19 cellular contexts compared by ENCODE assay signal in the genomic region with DNA sequence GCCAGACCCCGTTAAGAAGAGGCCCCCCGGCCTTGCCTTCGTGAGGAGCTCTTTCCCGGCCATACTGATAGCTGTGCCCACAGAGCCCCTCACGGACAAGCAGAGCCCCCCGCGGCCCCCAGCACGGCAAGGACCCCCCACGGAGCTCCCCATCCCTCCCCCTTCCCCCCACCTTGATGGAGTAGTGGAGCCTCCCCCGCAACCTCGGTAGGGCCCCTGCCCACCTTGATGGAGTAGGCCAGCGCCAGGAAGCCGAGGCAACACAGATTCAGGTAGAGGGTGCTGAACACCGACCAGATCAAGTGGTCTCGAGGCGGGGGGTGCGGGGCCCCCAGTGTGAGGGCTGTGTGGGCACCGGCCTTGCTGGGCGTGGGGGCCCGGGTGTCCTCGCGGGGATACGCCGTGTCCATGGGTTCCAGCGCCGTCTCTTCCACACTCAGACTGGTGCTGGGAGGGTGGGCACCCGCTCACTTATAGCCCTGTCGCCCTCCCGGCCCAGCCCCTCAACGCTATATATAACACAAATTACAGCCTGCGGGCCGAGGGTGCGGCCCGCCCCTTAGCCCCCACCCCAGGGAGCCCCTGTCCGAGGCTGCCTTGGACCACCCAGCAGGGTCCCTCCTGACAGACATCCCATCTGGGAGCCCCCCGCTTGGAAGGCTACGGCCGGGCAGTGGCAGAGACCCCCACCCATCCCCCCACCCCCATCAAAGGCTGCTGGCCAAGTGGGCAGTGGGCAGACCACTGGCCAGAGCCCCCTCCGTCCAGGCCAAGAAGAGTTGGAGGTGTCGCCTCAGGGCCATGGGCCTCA. TPM values are rescaled to one million over a fixed set of nuclear protein-coding genes. Genes with fewer than 3 reads are reported as not detected.
DNase-seq lines count a peak whose midpoint lies in the region; ATAC-seq and TF ChIP-seq lines count a peak whose summit lies in the region.
"Had no signal": no experiment of that assay in that cellular context is flagged by ENCODE, and none has a peak within 500 bp of the region (broad histone marks: within the 10 kb centered on the region; RNA-seq: fewer than 3 reads in every experiment).

A gene (minus strand): TSS at position 446 of the 811 bp plus-strand sequence. CDS start 36 bp downstream, at position 410.

- H3K27ac Mint-ChIP-seq in stimulated activated naive CD8-positive, alpha-beta T cell treated with anti-CD3 and anti-CD28 coated beads, Interleukin-15, amount 100 ng/mL, for 72 hours: peak within 1 kb of the TSS in 1 of 2 donors; percentile 94
- H3K27ac Mint-ChIP-seq in chondrocyte (ENCODE audit: unreplicated experiment): no peak within 1 kb of the TSS

- no peak within 1 kb of the TSS for H3K4me3 ChIP-seq in mucosa of descending colon
- H3K4me3 ChIP-seq: ascending aorta, HAP-1, left lung, SJSA1 had no signal

- peaks cover 19% of the 10 kb centered on the region for H3K27me3 Mint-ChIP-seq in stimulated activated naive CD8-positive, alpha-beta T cell treated with anti-CD3 and anti-CD28 coated beads, Interleukin-15, amount 100 ng/mL, for 72 hours
- no peaks in the 10 kb centered on the region for H3K27me3 Mint-ChIP-seq in chondrocyte (ENCODE audit: low read depth)

- no peaks in the 10 kb centered on the region for H3K36me3 ChIP-seq in mucosa of descending colon (ENCODE audit: low read depth)
- H3K36me3 ChIP-seq: SJSA1 had no signal

- no peaks in the 10 kb centered on the region for H3K9me3 ChIP-seq in mucosa of descending colon
- H3K9me3 ChIP-seq: ascending aorta, HAP-1, left lung, SJSA1 had no signal

- H3K36me3 Mint-ChIP-seq in chondrocyte (ENCODE audit: low read depth): no peaks in the 10 kb centered on the region

- peaks cover 90% of the 10 kb centered on the region for H3K4me1 Mint-ChIP-seq in stimulated activated naive CD8-positive, alpha-beta T cell treated with anti-CD3 and anti-CD28 coated beads, Interleukin-15, amount 100 ng/mL, for 72 hours
- H3K4me1 Mint-ChIP-seq in chondrocyte (ENCODE audit: low read depth): no peaks in the 10 kb centered on the region

- H3K9me3 Mint-ChIP-seq in stimulated activated naive CD8-positive, alpha-beta T cell treated with anti-CD3 and anti-CD28 coated beads, Interleukin-15, amount 100 ng/mL, for 72 hours: no peaks in the 10 kb centered on the region
- no peaks in the 10 kb centered on the region for H3K9me3 Mint-ChIP-seq in chondrocyte (ENCODE audit: low read depth)

- DNase-seq in stimulated activated naive CD8-positive, alpha-beta T cell treated with anti-CD3 and anti-CD28 coated beads, Interleukin-15, amount 100 ng/mL, for 72 hours: peak in 1 of 2 donors; percentile 52
- no peak for DNase-seq in stimulated activated naive CD8-positive, alpha-beta T cell treated with anti-CD3 and anti-CD28 coated beads, Interleukin-15, Interleukin-2, amounts not matched to agents 100 U/mL and 50 U/mL, for 24 hours
- DNase-seq in chondrocyte (ENCODE audit: low spot score) (peak; percentile 87), mucosa of descending colon (peak in 2 of 3 donors; percentile 11 to 52), midbrain (lab: John Stamatoyannopoulos, UW) (no peak), Kasumi-1 (lab: John Stamatoyannopoulos, UW) (no peak)
- DNase-seq: MM.1S; NCI-H1930; NCI-H510A treated with DMSO at 0.1 percent for 48 hours; stimulated activated CD4-positive, alpha-beta T cell treated with anti-CD3 and anti-CD28 coated beads, Interleukin-2, amount 100 ng/mL, for 24 hours; T-helper 9 cell had no signal

- intact Hi-C loops in mucosa of descending colon (cut with DNase I, micrococcal nuclease): no loop called here

- H3K4me1 ChIP-seq in mucosa of descending colon (ENCODE audit: low read depth): peaks cover 15% of the 10 kb centered on the region

- peak within 1 kb of the TSS; percentile 25 to 64 for H3K4me3 Mint-ChIP-seq in stimulated activated naive CD8-positive, alpha-beta T cell treated with anti-CD3 and anti-CD28 coated beads, Interleukin-15, amount 100 ng/mL, for 72 hours
- no peak within 1 kb of the TSS for H3K4me3 Mint-ChIP-seq in chondrocyte (ENCODE audit: unreplicated experiment)

- TF ChIP-seq CTCF in chondrocyte (IDR thresholded peaks at IDR 0.05) (no peak), mucosa of descending colon (IDR thresholded peaks at IDR 0.05) (no peak)

- ATAC-seq in stimulated activated naive CD8-positive, alpha-beta T cell treated with anti-CD3 and anti-CD28 coated beads, Interleukin-15, amount 100 ng/mL, for 72 hours: peak; percentile 3
- no peak for ATAC-seq in stimulated activated naive CD8-positive, alpha-beta T cell treated with anti-CD3 and anti-CD28 coated beads, Interleukin-15, Interleukin-2, amounts not matched to agents 100 U/mL and 50 U/mL, for 24 hours
- ATAC-seq in mucosa of descending colon (no peak), HG03457 (IDR thresholded peaks at IDR 0.05; ENCODE audit: unreplicated experiment) (no peak), HG03280 (IDR thresholded peaks at IDR 0.05; ENCODE audit: unreplicated experiment) (no peak)
- ATAC-seq: left lung had no signal

RNA-seq across cellular contexts. Expression of the gene that starts here (rescaled TPM):
- total RNA-seq in chondrocyte (not detected in 3 replicates), mucosa of descending colon (not detected)
- total RNA-seq: ascending aorta, left lung, sciatic nerve, SJSA1, temporal lobe had no signal

Comparison
In these comparisons a context has a peak if more than half of its experiments do, and no peak if none do; other contexts are left out.
1. Peak in DNase-seq in chondrocyte; RNA of the gene not detected or under 1 TPM.
2. Peak in DNase-seq in mucosa of descending colon; RNA of the gene not detected or under 1 TPM.